Comparison of ENCODE assay signal across 19 cellular contexts in the genomic region with DNA sequence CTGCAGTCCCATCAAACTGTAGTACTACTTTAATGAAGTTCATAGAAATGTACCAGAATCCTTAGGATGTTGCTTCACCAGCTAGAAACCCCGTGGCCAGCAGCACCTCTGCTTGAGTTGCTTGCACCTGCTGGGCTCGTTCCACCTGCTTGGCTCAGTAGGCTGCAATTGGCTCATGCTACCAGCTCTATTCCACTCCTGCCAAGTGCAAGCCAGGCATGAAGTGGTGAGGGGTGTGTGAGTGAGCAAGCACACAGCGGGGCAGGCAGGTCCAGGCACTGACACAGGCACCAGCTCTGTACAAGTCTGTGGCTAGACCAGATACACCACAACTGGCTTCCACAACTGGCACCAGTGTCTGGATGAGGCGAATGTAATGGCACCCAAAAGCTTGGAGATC.
"Had no signal": no experiment of that assay in that cellular context is flagged by ENCODE, and none has a peak within 500 bp of the region (broad histone marks: within the 10 kb centered on the region; RNA-seq: fewer than 3 reads in every experiment).

No MANE protein-coding gene starts in this region.

- H3K4me3 Mint-ChIP-seq: T-cell had no signal

- H3K4me3 ChIP-seq: MG63 had no signal

- H3K4me2 ChIP-seq: SK-N-SH had no signal

- H3K36me3 ChIP-seq: MG63 had no signal

- H3K27ac ChIP-seq: RWPE1 had no signal

- H3K4me1 Mint-ChIP-seq: T-cell had no signal

- DNase-seq: Karpas-422, KG1, MG63, NCI-H1092, NCI-H1105 treated with DMSO at 0.1 percent for 48 hours, NCI-H1417 treated with DMSO at 0.1 percent for 48 hours, NCI-H146, NCI-H2029, NCI-H2081 treated with DMSO at 0.1 percent for 48 hours, NCI-H2227 treated with DMSO at 0.1 percent for 48 hours, NCI-H526, NCI-H82, PC-3, SHP77, SK-N-SH, SW 1271, T-cell had no signal

- H3K27ac Mint-ChIP-seq: T-cell had no signal

- H3K9ac ChIP-seq: SK-N-SH had no signal

- H3K27me3 Mint-ChIP-seq: T-cell had no signal

- H3K27me3 ChIP-seq: MG63 had no signal

- H3K36me3 Mint-ChIP-seq: T-cell had no signal

- H3K9me3 ChIP-seq: MG63, SK-N-SH had no signal

- ATAC-seq: Panc1, PC-3, T-cell had no signal
